Comparison of ENCODE assay signal across 18 cellular contexts in genomic region chr3:159191454-159191853, GRCh38.
DNase-seq lines count a peak whose midpoint lies in the region; ATAC-seq and TF ChIP-seq lines count a peak whose summit lies in the region.
"Had no signal": no experiment of that assay in that cellular context is flagged by ENCODE, and none has a peak within 500 bp of the region (broad histone marks: within the 10 kb centered on the region; RNA-seq: fewer than 3 reads in every experiment).

No MANE protein-coding gene starts in this region.

- intact Hi-C loops in heart right ventricle (cut with DNase I): no loop called here

- TF ChIP-seq CTCF in RWPE1 (conservative IDR thresholded peaks at IDR 0.05; ENCODE audit: low read depth): no peak
- TF ChIP-seq CTCF in fibroblast of mammary gland (conservative IDR thresholded peaks at IDR 0.05; ENCODE audit: control insufficient read depth, insufficient read depth, low read depth, low read length): no peak
- TF ChIP-seq CTCF in hepatocyte (IDR thresholded peaks at IDR 0.05; ENCODE audit: poor library complexity): no peak
- no peak for TF ChIP-seq CTCF in heart right ventricle (IDR thresholded peaks at IDR 0.05)

- H3K36me3 ChIP-seq in hepatocyte (replicated peaks; ENCODE audit: insufficient read depth, low read depth): no peaks in the 10 kb centered on the region
- no peaks in the 10 kb centered on the region for H3K36me3 ChIP-seq in heart right ventricle

- H3K9me3 ChIP-seq in hepatocyte (ENCODE audit: low read depth): no peaks in the 10 kb centered on the region
- no peaks in the 10 kb centered on the region for H3K9me3 ChIP-seq in heart right ventricle

- H3K4me1 ChIP-seq in hepatocyte (ENCODE audit: insufficient read depth) (no peaks in the 10 kb centered on the region), heart right ventricle (peaks cover 0 to 8% (median 5%) of the 10 kb centered on the region in 9 donors)

- H3K79me2 ChIP-seq in hepatocyte: no peaks in the 10 kb centered on the region

- H3K4me2 ChIP-seq in hepatocyte: no peak overlapping the region

- POLR2A ChIA-PET in RWPE1 (lab: Yijun Ruan, JAX; ENCODE audit: low non-redundant PET): no interaction called here

- no peaks in the 10 kb centered on the region for H4K20me1 ChIP-seq in hepatocyte (ENCODE audit: insufficient read depth, poor library complexity, severe bottlenecking)

- H2AFZ ChIP-seq in hepatocyte: no peak overlapping the region

- H3K27ac ChIP-seq in RWPE1 (no peak overlapping the region), hepatocyte (no peak overlapping the region), heart right ventricle (no peak overlapping the region)

- 30% methylated on average over 4 of the region's 4 CpGs for WGBS in hepatocyte (ENCODE audit: low lambda C conversion rate, missing lambda C conversion rate)
- 81 to 84% methylated on average over 4 of the region's 4 CpGs for WGBS in heart right ventricle, 2 donors

- H3K9me2 ChIP-seq in hepatocyte (replicated peaks; ENCODE audit: insufficient read depth): no peaks in the 10 kb centered on the region

- CTCF ChIA-PET in RWPE1 (lab: Yijun Ruan, JAX): interaction anchor here (0.6 kb wide), 1 partner anchor 876 kb away, joined by 3 read pairs; no protein-coding TSS in a partner anchor

- peak; percentile 52 for DNase-seq in GM04504 (ENCODE audit: low read depth)
- DNase-seq in RWPE1 (ENCODE audit: low spot score): peak; percentile 13
- DNase-seq in fibroblast of mammary gland (ENCODE audit: low read depth): peak; percentile 76
- DNase-seq in skeletal muscle cell (ENCODE audit: low read depth): peak; percentile 76
- no peak for DNase-seq in OCI-M2 (lab: John Stamatoyannopoulos, UW; ENCODE audit: unreplicated experiment)
- DNase-seq in hepatocyte (ENCODE audit: low spot score): no peak
- no peak for DNase-seq in NCI-H510A treated with DMSO at 0.1 percent for 48 hours (lab: John Stamatoyannopoulos, UW)
- no peak for DNase-seq in heart right ventricle
- DNase-seq: activated CD8-positive, alpha-beta T cell treated with anti-CD3 and anti-CD28 coated beads, Interleukin-2, amount 10 ng/mL, durations not matched to agents 7 days and 5 days; CD4-positive, alpha-beta memory T cell; effector memory CD4-positive, alpha-beta T cell; glutamatergic neuron; Kasumi-1; naive thymus-derived CD8-positive, alpha-beta T cell; NCI-H2029; NCI-H774; SHP77; stimulated activated naive B cell treated with anti-CD40 and anti-IgM and Interleukin-4, amounts not matched to agents 10 μg/mL and 1 μg/mL and 100 μg/mL, for 72 hours had no signal

- H3K4me3 ChIP-seq in fibroblast of mammary gland (ENCODE audit: control insufficient read depth, low read depth, low read length): no peak overlapping the region
- no peak overlapping the region for H3K4me3 ChIP-seq in skeletal muscle cell (ENCODE audit: low read depth, low read length)
- no peak overlapping the region for H3K4me3 ChIP-seq in hepatocyte
- H3K4me3 ChIP-seq in heart right ventricle: no peak overlapping the region

- no peak for ATAC-seq in heart right ventricle
- ATAC-seq: activated CD8-positive, alpha-beta T cell treated with anti-CD3 and anti-CD28 coated beads, Interleukin-2, amount 10 ng/mL, durations not matched to agents 7 days and 5 days; naive thymus-derived CD8-positive, alpha-beta T cell; stimulated activated naive B cell treated with anti-CD40 and anti-IgM and Interleukin-4, amounts not matched to agents 10 μg/mL and 1 μg/mL and 100 μg/mL, for 72 hours had no signal

- H3K27me3 ChIP-seq in hepatocyte (no peaks in the 10 kb centered on the region), heart right ventricle (no peaks in the 10 kb centered on the region)

Comparison
In these comparisons a context has a peak if more than half of its experiments do, and no peak if none do; other contexts are left out.
1. DNase-seq: peak in GM04504 (single experiment), RWPE1 (single experiment), fibroblast of mammary gland (single experiment) and skeletal muscle cell (single experiment); none in OCI-M2 (single experiment), hepatocyte (single experiment), NCI-H510A treated with DMSO at 0.1 percent for 48 hours (single experiment) and heart right ventricle (0 of 2).